10 cellular contexts compared by ENCODE assay signal in the genomic region with DNA sequence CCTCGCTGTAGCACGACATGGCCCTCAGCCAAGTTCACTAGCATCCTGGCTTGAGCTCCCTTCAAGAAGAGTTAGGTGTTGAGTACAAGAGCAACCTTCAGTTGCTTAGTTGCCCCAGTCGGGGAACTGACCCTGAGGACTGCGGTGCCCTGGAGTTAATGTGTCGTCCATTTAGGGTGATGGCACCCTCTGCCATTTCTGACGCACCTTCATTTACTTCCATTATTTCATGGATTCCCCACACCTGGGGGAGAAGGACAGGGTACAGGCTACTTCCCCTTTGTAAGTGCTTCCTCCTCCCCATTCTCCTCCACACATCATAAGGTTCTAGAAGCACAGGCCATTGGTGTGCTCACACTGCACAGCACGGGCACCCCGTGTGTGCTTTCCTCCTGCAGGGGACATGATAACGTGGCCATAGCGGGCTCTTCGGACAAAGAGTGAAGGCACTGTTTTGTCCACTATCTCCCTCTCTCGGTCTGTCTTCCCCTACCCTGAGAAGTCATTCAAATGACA. TPM values are rescaled to one million over a fixed set of nuclear protein-coding genes. Genes with fewer than 3 reads are reported as not detected.
A peak's percentile ranks its signal among the peaks of the same experiment; 100 is the strongest.
DNase-seq lines count a peak whose midpoint lies in the region; ATAC-seq and TF ChIP-seq lines count a peak whose summit lies in the region.
"Had no signal": no experiment of that assay in that cellular context is flagged by ENCODE, and none has a peak within 500 bp of the region (broad histone marks: within the 10 kb centered on the region; RNA-seq: fewer than 3 reads in every experiment).

No MANE protein-coding gene starts in this region.

- POLR2A ChIA-PET in WTC11 (lab: Charles Lee) = interaction anchor here (1.2 kb wide), 1 partner anchor 44 kb away, joined by 4 read pairs; no protein-coding TSS in a partner anchor

- TF ChIP-seq CTCF in WTC11 (IDR thresholded peaks at IDR 0.05) (no peak), nephron (IDR thresholded peaks at IDR 0.05; ENCODE audit: unreplicated experiment in 3 of 3) (no peak)

- H3K4me1 Mint-ChIP-seq in T-helper 2 cell treated with Interferon-gamma antibody and Interleukin-4, amounts not matched to agents 5 μg/mL and 100 μg/mL, for 36 hours (ENCODE audit: low read depth) = peaks cover 9% of the 10 kb centered on the region
- H3K4me1 Mint-ChIP-seq in WTC11 (peaks cover 17% of the 10 kb centered on the region), nephron (peaks cover 7% of the 10 kb centered on the region)

- H3K27me3 Mint-ChIP-seq in T-helper 2 cell treated with Interferon-gamma antibody and Interleukin-4, amounts not matched to agents 5 μg/mL and 100 μg/mL, for 36 hours (ENCODE audit: low read depth) = peaks cover 55% of the 10 kb centered on the region
- H3K27me3 Mint-ChIP-seq in WTC11 (ENCODE audit: low read depth) (peaks cover 56% of the 10 kb centered on the region), nephron (ENCODE audit: low read depth) (peaks cover 76% of the 10 kb centered on the region)

- no peak for ATAC-seq in WTC11
- ATAC-seq in HG02884 (IDR thresholded peaks at IDR 0.05; ENCODE audit: unreplicated experiment) = no peak

- DNase-seq in T-helper 2 cell treated with Interferon-gamma antibody and Interleukin-4, amounts not matched to agents 5 μg/mL and 100 μg/mL, for 36 hours (ENCODE audit: low spot score) = no peak
- DNase-seq in T-helper 2 cell (no peak), HT-29 (ENCODE audit: low spot score) (peak; percentile 28), WTC11 (ENCODE audit: low spot score) (no peak), SW 1271 (lab: John Stamatoyannopoulos, UW) (no peak), GM03348 (ENCODE audit: low spot score) (no peak)
- DNase-seq: 8988T, NCI-H2171 treated with DMSO at 0.1 percent for 48 hours had no signal

- CTCF ChIA-PET in WTC11 (lab: Charles Lee) = no interaction called here

- peak overlapping the region; percentile 42 for H3K4me3 Mint-ChIP-seq in T-helper 2 cell treated with Interferon-gamma antibody and Interleukin-4, amounts not matched to agents 5 μg/mL and 100 μg/mL, for 36 hours
- H3K4me3 Mint-ChIP-seq in WTC11 (peak overlapping the region; percentile 23), nephron (peak overlapping the region; percentile 19 to 59 (median 26))

- H3K36me3 Mint-ChIP-seq in T-helper 2 cell treated with Interferon-gamma antibody and Interleukin-4, amounts not matched to agents 5 μg/mL and 100 μg/mL, for 36 hours (ENCODE audit: low read depth) = peaks cover 2% of the 10 kb centered on the region
- H3K36me3 Mint-ChIP-seq in WTC11 (no peaks in the 10 kb centered on the region), nephron (ENCODE audit: low read depth) (no peaks in the 10 kb centered on the region)

- H3K9me3 Mint-ChIP-seq in T-helper 2 cell treated with Interferon-gamma antibody and Interleukin-4, amounts not matched to agents 5 μg/mL and 100 μg/mL, for 36 hours = no peaks in the 10 kb centered on the region
- no peaks in the 10 kb centered on the region for H3K9me3 Mint-ChIP-seq in WTC11
- H3K9me3 Mint-ChIP-seq in nephron = no peaks in the 10 kb centered on the region

- H3K27ac Mint-ChIP-seq in T-helper 2 cell treated with Interferon-gamma antibody and Interleukin-4, amounts not matched to agents 5 μg/mL and 100 μg/mL, for 36 hours = no peak overlapping the region
- H3K27ac Mint-ChIP-seq in WTC11 = no peak overlapping the region
- no peak overlapping the region for H3K27ac Mint-ChIP-seq in nephron

TF ChIP-seq in WTC11, 78 proteins besides CTCF, POLR2A, EP300 and RAD21:
- TF ChIP-seq NFYB (CRISPR knock-in tag; conservative IDR thresholded peaks at IDR 0.05; ENCODE audit: low read depth) = no peak
- TF ChIP-seq FOXP1 (CRISPR knock-in tag; IDR thresholded peaks at IDR 0.05; ENCODE audit: borderline replicate concordance) = no peak
- TF ChIP-seq SP1 (CRISPR knock-in tag; conservative IDR thresholded peaks at IDR 0.05) = no peak
- no peak for TF ChIP-seq OVOL2 (CRISPR knock-in tag; IDR thresholded peaks at IDR 0.05; ENCODE audit: borderline replicate concordance)
- TF ChIP-seq SMAD3 (CRISPR knock-in tag; IDR thresholded peaks at IDR 0.05; ENCODE audit: borderline replicate concordance) = no peak
- TF ChIP-seq, protein P1, sequence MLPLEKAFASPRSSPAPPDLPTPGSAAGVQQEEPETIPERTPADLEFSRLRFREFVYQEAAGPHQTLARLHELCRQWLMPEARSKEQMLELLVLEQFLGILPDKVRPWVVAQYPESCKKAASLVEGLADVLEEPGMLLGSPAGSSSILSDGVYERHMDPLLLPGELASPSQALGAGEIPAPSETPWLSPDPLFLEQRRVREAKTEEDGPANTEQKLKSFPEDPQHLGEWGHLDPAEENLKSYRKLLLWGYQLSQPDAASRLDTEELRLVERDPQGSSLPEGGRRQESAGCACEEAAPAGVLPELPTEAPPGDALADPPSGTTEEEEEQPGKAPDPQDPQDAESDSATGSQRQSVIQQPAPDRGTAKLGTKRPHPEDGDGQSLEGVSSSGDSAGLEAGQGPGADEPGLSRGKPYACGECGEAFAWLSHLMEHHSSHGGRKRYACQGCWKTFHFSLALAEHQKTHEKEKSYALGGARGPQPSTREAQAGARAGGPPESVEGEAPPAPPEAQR (CRISPR knock-in tag; IDR thresholded peaks at IDR 0.05) = no peak
- TF ChIP-seq, protein P2, sequence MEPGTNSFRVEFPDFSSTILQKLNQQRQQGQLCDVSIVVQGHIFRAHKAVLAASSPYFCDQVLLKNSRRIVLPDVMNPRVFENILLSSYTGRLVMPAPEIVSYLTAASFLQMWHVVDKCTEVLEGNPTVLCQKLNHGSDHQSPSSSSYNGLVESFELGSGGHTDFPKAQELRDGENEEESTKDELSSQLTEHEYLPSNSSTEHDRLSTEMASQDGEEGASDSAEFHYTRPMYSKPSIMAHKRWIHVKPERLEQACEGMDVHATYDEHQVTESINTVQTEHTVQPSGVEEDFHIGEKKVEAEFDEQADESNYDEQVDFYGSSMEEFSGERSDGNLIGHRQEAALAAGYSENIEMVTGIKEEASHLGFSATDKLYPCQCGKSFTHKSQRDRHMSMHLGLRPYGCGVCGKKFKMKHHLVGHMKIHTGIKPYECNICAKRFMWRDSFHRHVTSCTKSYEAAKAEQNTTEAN (CRISPR knock-in tag; IDR thresholded peaks at IDR 0.05) = no peak
- no peak for TF ChIP-seq E2F4 (CRISPR knock-in tag; IDR thresholded peaks at IDR 0.05; ENCODE audit: borderline replicate concordance, low read depth)
- TF ChIP-seq, protein P3, sequence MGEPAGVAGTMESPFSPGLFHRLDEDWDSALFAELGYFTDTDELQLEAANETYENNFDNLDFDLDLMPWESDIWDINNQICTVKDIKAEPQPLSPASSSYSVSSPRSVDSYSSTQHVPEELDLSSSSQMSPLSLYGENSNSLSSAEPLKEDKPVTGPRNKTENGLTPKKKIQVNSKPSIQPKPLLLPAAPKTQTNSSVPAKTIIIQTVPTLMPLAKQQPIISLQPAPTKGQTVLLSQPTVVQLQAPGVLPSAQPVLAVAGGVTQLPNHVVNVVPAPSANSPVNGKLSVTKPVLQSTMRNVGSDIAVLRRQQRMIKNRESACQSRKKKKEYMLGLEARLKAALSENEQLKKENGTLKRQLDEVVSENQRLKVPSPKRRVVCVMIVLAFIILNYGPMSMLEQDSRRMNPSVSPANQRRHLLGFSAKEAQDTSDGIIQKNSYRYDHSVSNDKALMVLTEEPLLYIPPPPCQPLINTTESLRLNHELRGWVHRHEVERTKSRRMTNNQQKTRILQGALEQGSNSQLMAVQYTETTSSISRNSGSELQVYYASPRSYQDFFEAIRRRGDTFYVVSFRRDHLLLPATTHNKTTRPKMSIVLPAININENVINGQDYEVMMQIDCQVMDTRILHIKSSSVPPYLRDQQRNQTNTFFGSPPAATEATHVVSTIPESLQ (CRISPR knock-in tag; IDR thresholded peaks at IDR 0.05) = no peak
- TF ChIP-seq MYBL2 (CRISPR knock-in tag; IDR thresholded peaks at IDR 0.05) = no peak
- TF ChIP-seq NFATC4 (CRISPR knock-in tag; IDR thresholded peaks at IDR 0.05) = no peak
- no peak for TF ChIP-seq CREM (CRISPR knock-in tag; IDR thresholded peaks at IDR 0.05)
- TF ChIP-seq ZNF121 (CRISPR knock-in tag; IDR thresholded peaks at IDR 0.05) = no peak

RNA-seq across cellular contexts. Expression of gene ALOX5, which starts 1.8 kb away (rescaled TPM):
- total RNA-seq in HT-29 (2014; rRNA removed; shearing (Covaris generic)) = 28.2 and 43.4 TPM in 2 replicates
- total RNA-seq in WTC11 (2021) = 3.4 to 4.9 TPM (median 4.4 TPM) in 3 replicates
